Comparison of ENCODE assay signal across 1 cellular context in genomic region chr5:179559280-179560252, GRCh38.
TF ChIP-seq lines count a peak whose summit lies in the region.

No MANE protein-coding gene starts in this region.

TF ChIP-seq in HepG2, 621 proteins besides CTCF, POLR2A, EP300 and RAD21 (continued from another document and continues in another):
- no peak for TF ChIP-seq AKNA (CRISPR knock-in tag; IDR thresholded peaks at IDR 0.05; ENCODE audit: borderline replicate concordance)
- TF ChIP-seq ZNF850 (CRISPR knock-in tag; conservative IDR thresholded peaks at IDR 0.05), result no peak
- TF ChIP-seq, protein P1, sequence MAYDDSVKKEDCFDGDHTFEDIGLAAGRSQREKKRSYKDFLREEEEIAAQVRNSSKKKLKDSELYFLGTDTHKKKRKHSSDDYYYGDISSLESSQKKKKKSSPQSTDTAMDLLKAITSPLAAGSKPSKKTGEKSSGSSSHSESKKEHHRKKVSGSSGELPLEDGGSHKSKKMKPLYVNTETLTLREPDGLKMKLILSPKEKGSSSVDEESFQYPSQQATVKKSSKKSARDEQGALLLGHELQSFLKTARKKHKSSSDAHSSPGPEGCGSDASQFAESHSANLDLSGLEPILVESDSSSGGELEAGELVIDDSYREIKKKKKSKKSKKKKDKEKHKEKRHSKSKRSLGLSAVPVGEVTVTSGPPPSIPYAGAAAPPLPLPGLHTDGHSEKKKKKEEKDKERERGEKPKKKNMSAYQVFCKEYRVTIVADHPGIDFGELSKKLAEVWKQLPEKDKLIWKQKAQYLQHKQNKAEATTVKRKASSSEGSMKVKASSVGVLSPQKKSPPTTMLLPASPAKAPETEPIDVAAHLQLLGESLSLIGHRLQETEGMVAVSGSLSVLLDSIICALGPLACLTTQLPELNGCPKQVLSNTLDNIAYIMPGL (CRISPR knock-in tag; IDR thresholded peaks at IDR 0.05; ENCODE audit: borderline replicate concordance in 1 of 2, low read depth in 1 of 2), result peak in 1 of 2 experiments; percentile 16; a peak in 1 of 4 replicates
- TF ChIP-seq ZBTB21 (CRISPR knock-in tag; IDR thresholded peaks at IDR 0.05), result no peak
- TF ChIP-seq CEBPB (IDR thresholded peaks at IDR 0.05; ENCODE audit: borderline replicate concordance, low read depth, low read length), result no peak
- 0 out of 2 replicates have a peak, but pooled peaks have one; percentile 58 for TF ChIP-seq ZNF772 (CRISPR knock-in tag; IDR thresholded peaks at IDR 0.05)
- TF ChIP-seq SRSF1 (optimal IDR thresholded peaks at IDR 0.05; ENCODE audit: low read depth, low read length), result no peak
- TF ChIP-seq ZNF776 (CRISPR knock-in tag; IDR thresholded peaks at IDR 0.05), result no peak
- no peak for TF ChIP-seq PREB (CRISPR knock-in tag; IDR thresholded peaks at IDR 0.05)
- TF ChIP-seq ZNF10 (CRISPR knock-in tag; IDR thresholded peaks at IDR 0.05; ENCODE audit: borderline replicate concordance, low read depth), result no peak
- TF ChIP-seq, protein P2, sequence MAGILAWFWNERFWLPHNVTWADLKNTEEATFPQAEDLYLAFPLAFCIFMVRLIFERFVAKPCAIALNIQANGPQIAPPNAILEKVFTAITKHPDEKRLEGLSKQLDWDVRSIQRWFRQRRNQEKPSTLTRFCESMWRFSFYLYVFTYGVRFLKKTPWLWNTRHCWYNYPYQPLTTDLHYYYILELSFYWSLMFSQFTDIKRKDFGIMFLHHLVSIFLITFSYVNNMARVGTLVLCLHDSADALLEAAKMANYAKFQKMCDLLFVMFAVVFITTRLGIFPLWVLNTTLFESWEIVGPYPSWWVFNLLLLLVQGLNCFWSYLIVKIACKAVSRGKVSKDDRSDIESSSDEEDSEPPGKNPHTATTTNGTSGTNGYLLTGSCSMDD (CRISPR knock-in tag; IDR thresholded peaks at IDR 0.05), result no peak
- no peak for TF ChIP-seq ZNF607 (CRISPR knock-in tag; IDR thresholded peaks at IDR 0.05; ENCODE audit: borderline replicate concordance)
- TF ChIP-seq ZNF878 (CRISPR knock-in tag; IDR thresholded peaks at IDR 0.05), result no peak
- TF ChIP-seq SP2 (CRISPR knock-in tag; IDR thresholded peaks at IDR 0.05), result peak; percentile 81
- no peak; the same call in 1 of the 2 replicates for TF ChIP-seq MTERF4 (CRISPR knock-in tag; IDR thresholded peaks at IDR 0.05)
- no peak for TF ChIP-seq ZBTB10 (CRISPR knock-in tag; IDR thresholded peaks at IDR 0.05; ENCODE audit: borderline replicate concordance)
- no peak for TF ChIP-seq MEIS1 (CRISPR knock-in tag; IDR thresholded peaks at IDR 0.05; ENCODE audit: borderline replicate concordance)
- no peak for TF ChIP-seq ZNF747 (CRISPR knock-in tag; IDR thresholded peaks at IDR 0.05; ENCODE audit: borderline replicate concordance)
- no peak for TF ChIP-seq ZNF569 (CRISPR knock-in tag; IDR thresholded peaks at IDR 0.05; ENCODE audit: borderline replicate concordance)
- no peak for TF ChIP-seq ZNF460 (CRISPR knock-in tag; IDR thresholded peaks at IDR 0.05; ENCODE audit: borderline replicate concordance)
- TF ChIP-seq CHCHD3 (CRISPR knock-in tag; IDR thresholded peaks at IDR 0.05), result no peak
- peak; percentile 64; the same call in 1 of the 2 replicates for TF ChIP-seq YEATS4 (CRISPR knock-in tag; IDR thresholded peaks at IDR 0.05; ENCODE audit: borderline replicate concordance)
- no peak for TF ChIP-seq TRIM22 (IDR thresholded peaks at IDR 0.05)
- no peak for TF ChIP-seq MED13 (CRISPR knock-in tag; IDR thresholded peaks at IDR 0.05)
- TF ChIP-seq, protein P3, sequence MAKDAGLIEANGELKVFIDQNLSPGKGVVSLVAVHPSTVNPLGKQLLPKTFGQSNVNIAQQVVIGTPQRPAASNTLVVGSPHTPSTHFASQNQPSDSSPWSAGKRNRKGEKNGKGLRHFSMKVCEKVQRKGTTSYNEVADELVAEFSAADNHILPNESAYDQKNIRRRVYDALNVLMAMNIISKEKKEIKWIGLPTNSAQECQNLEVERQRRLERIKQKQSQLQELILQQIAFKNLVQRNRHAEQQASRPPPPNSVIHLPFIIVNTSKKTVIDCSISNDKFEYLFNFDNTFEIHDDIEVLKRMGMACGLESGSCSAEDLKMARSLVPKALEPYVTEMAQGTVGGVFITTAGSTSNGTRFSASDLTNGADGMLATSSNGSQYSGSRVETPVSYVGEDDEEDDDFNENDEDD (CRISPR knock-in tag; IDR thresholded peaks at IDR 0.05; ENCODE audit: borderline replicate concordance), result no peak
- peak; percentile 44; the same call in 1 of the 2 replicates for TF ChIP-seq KDM5A (IDR thresholded peaks at IDR 0.05; ENCODE audit: borderline replicate concordance, low read length)
- TF ChIP-seq NFRKB (IDR thresholded peaks at IDR 0.05), result no peak
- no peak for TF ChIP-seq ZNF670 (CRISPR knock-in tag; IDR thresholded peaks at IDR 0.05; ENCODE audit: borderline replicate concordance)
- peak; percentile 99 for TF ChIP-seq HMGXB3 (CRISPR knock-in tag; IDR thresholded peaks at IDR 0.05; ENCODE audit: borderline replicate concordance)
- TF ChIP-seq BRCA1 (CRISPR knock-in tag; IDR thresholded peaks at IDR 0.05), result no peak
- peak; percentile 26 for TF ChIP-seq POGZ (CRISPR knock-in tag; IDR thresholded peaks at IDR 0.05)
- no peak for TF ChIP-seq ZNF577 (CRISPR knock-in tag; IDR thresholded peaks at IDR 0.05; ENCODE audit: borderline replicate concordance, low read depth)
- no peak for TF ChIP-seq ZNF232 (CRISPR knock-in tag; IDR thresholded peaks at IDR 0.05; ENCODE audit: borderline replicate concordance)
- TF ChIP-seq ZMYM3 (CRISPR knock-in tag; IDR thresholded peaks at IDR 0.05), result no peak
- no peak for TF ChIP-seq CREB1 (IDR thresholded peaks at IDR 0.05)
- TF ChIP-seq CREB1 (CRISPR knock-in tag; IDR thresholded peaks at IDR 0.05), result peak; percentile 37
- TF ChIP-seq CENPT (CRISPR knock-in tag; IDR thresholded peaks at IDR 0.05; ENCODE audit: low read depth), result no peak
- no peak for TF ChIP-seq SMAD1 (CRISPR knock-in tag; IDR thresholded peaks at IDR 0.05; ENCODE audit: borderline replicate concordance, low read depth)
- no peak for TF ChIP-seq FLYWCH1 (CRISPR knock-in tag; IDR thresholded peaks at IDR 0.05)
- peak; percentile 19; the same call in 1 of the 2 replicates for TF ChIP-seq ZNF768 (CRISPR knock-in tag; IDR thresholded peaks at IDR 0.05)
- TF ChIP-seq, protein P4, sequence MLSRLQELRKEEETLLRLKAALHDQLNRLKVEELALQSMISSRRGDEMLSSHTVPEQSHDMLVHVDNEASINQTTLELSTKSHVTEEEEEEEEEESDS (CRISPR knock-in tag; IDR thresholded peaks at IDR 0.05; ENCODE audit: borderline replicate concordance), result no peak
- no peak for TF ChIP-seq HOXA7 (CRISPR knock-in tag; IDR thresholded peaks at IDR 0.05)
- TF ChIP-seq ZMAT3 (CRISPR knock-in tag; conservative IDR thresholded peaks at IDR 0.05), result no peak
